18 cellular contexts compared by ENCODE assay signal in genomic region chr15:69537085-69537484, GRCh38.
A peak's percentile ranks its signal among the peaks of the same experiment; 100 is the strongest.
DNase-seq lines count a peak whose midpoint lies in the region; FAIRE-seq and TF ChIP-seq lines count a peak whose summit lies in the region.
"Had no signal": no experiment of that assay in that cellular context is flagged by ENCODE, and none has a peak within 500 bp of the region (broad histone marks: within the 10 kb centered on the region; RNA-seq: fewer than 3 reads in every experiment).

No MANE protein-coding gene starts in this region.

- no peaks in the 10 kb centered on the region for H3K23me2 ChIP-seq in H9 (ENCODE audit: insufficient read length, low read depth, low read length, poor library complexity, severe bottlenecking)

- H3K27me3 Mint-ChIP-seq in H9 (ENCODE audit: low read depth): no peaks in the 10 kb centered on the region
- H3K27me3 Mint-ChIP-seq: activated naive CD8-positive, alpha-beta T cell treated with anti-CD3 and anti-CD28 coated beads for 36 hours had no signal

- no peak overlapping the region for H3K4me3 ChIP-seq in SJCRH30
- no peak overlapping the region for H3K4me3 ChIP-seq in mesendoderm (ENCODE audit: low read length)
- no peak overlapping the region for H3K4me3 ChIP-seq in ascending aorta
- H3K4me3 ChIP-seq: lower lobe of right lung, thyroid gland had no signal

- H3K27me3 ChIP-seq in H9 (ENCODE audit: insufficient read depth, low read length): no peaks in the 10 kb centered on the region
- H3K27me3 ChIP-seq in SJCRH30: no peaks in the 10 kb centered on the region
- no peaks in the 10 kb centered on the region for H3K27me3 ChIP-seq in mesendoderm (ENCODE audit: insufficient read depth, low read length, poor library complexity)
- H3K27me3 ChIP-seq in ascending aorta: no peaks in the 10 kb centered on the region
- H3K27me3 ChIP-seq: thyroid gland had no signal

- H2AFZ ChIP-seq in H9 (ENCODE audit: low read length): no peak overlapping the region

- H2BK12ac ChIP-seq in H9 (ENCODE audit: insufficient read length, low read depth, low read length): no peak overlapping the region

- no peak overlapping the region for H4K91ac ChIP-seq in H9 (ENCODE audit: insufficient read length, low read depth, low read length)

- no peak overlapping the region for H3K9ac ChIP-seq in H9 (ENCODE audit: extremely low read depth, insufficient read length, low read length)
- no peak overlapping the region for H3K9ac ChIP-seq in mesendoderm (ENCODE audit: low read length)

- no peak overlapping the region; a peak in 1 of 7 replicates for H3K27ac Mint-ChIP-seq in H9
- H3K27ac Mint-ChIP-seq: activated naive CD8-positive, alpha-beta T cell treated with anti-CD3 and anti-CD28 coated beads for 36 hours; activated T-cell treated with anti-CD3 and anti-CD28 coated beads, Interleukin-2, amount 50 U/mL, for 72 hours; stimulated activated memory B cell treated with anti-CD40 and anti-IgM and Interleukin-4, amounts not matched to agents 10 μg/mL and 1 μg/mL and 100 μg/mL, for 72 hours had no signal

- DNase-seq in D721Med (ENCODE audit: insufficient read length, low spot score) (no peak), H9 (peak; percentile 41), SJCRH30 (peak in 1 of 2 experiments; percentile 45), mesendoderm (peak; percentile 63), ascending aorta (ENCODE audit: low spot score in 2 of 2) (no peak), COLO668 (lab: John Stamatoyannopoulos, UW; ENCODE audit: unreplicated experiment) (no peak), C1 segment of cervical spinal cord (lab: John Stamatoyannopoulos, UW) (no peak)
- DNase-seq: activated CD4-positive, CD25-positive, alpha-beta regulatory T cell; activated CD8-positive, alpha-beta memory T cell treated with anti-CD3 and anti-CD28 coated beads for 24 hours; activated naive CD8-positive, alpha-beta T cell treated with anti-CD3 and anti-CD28 coated beads for 36 hours; activated T-cell treated with anti-CD3 and anti-CD28 coated beads, Interleukin-2, amount 50 U/mL, for 72 hours; GOT3; lower lobe of right lung; NCI-H1694 treated with DMSO at 0.1 percent for 48 hours; NCI-H774 had no signal

- H4K8ac ChIP-seq in H9 (replicated peaks; ENCODE audit: insufficient read length, low read depth, low read length) (no peak overlapping the region), mesendoderm (ENCODE audit: low read depth, low read length) (no peak overlapping the region)

- no peak overlapping the region for H2BK20ac ChIP-seq in H9 (ENCODE audit: low read depth, low read length, poor library complexity, severe bottlenecking)

- H3K9me3 ChIP-seq in H9 (ENCODE audit: control insufficient read depth, low read depth, low read length): no peaks in the 10 kb centered on the region
- H3K9me3 ChIP-seq in SJCRH30 (replicated peaks): no peaks in the 10 kb centered on the region
- no peaks in the 10 kb centered on the region for H3K9me3 ChIP-seq in ascending aorta
- H3K9me3 ChIP-seq: lower lobe of right lung, thyroid gland had no signal

- H3K36me3 ChIP-seq in SJCRH30 (no peaks in the 10 kb centered on the region), mesendoderm (ENCODE audit: control insufficient read depth, insufficient read depth, low read length) (no peaks in the 10 kb centered on the region), ascending aorta (no peaks in the 10 kb centered on the region)
- H3K36me3 ChIP-seq: lower lobe of right lung, thyroid gland had no signal

- H3K56ac ChIP-seq in H9 (ENCODE audit: insufficient read length, low read depth, low read length) (no peak overlapping the region), mesendoderm (ENCODE audit: low read length) (no peak overlapping the region)

- H3K27ac ChIP-seq in H9 (ENCODE audit: insufficient read length, low read depth, low read length) (no peak overlapping the region), SJCRH30 (peak overlapping the region; percentile 89), mesendoderm (ENCODE audit: low read depth, low read length) (no peak overlapping the region), ascending aorta (no peak overlapping the region)
- H3K27ac ChIP-seq: lower lobe of right lung, thyroid gland had no signal

- H3T11ph ChIP-seq in H9 (ENCODE audit: low read length): no peak overlapping the region

- H2BK15ac ChIP-seq in H9 (ENCODE audit: low read depth, low read length): no peak overlapping the region
- H2BK15ac ChIP-seq in mesendoderm (replicated peaks; ENCODE audit: low read depth): no peak overlapping the region

- H2BK5ac ChIP-seq in H9 (ENCODE audit: insufficient read length, low read length) (no peak overlapping the region), mesendoderm (ENCODE audit: low read length) (no peak overlapping the region)

- H2AK5ac ChIP-seq in H9 (ENCODE audit: insufficient read length, low read length) (no peak overlapping the region), mesendoderm (ENCODE audit: low read length) (no peak overlapping the region)

- H3K4me3 Mint-ChIP-seq in H9: no peak overlapping the region
- H3K4me3 Mint-ChIP-seq: activated naive CD8-positive, alpha-beta T cell treated with anti-CD3 and anti-CD28 coated beads for 36 hours; activated T-cell treated with anti-CD3 and anti-CD28 coated beads, Interleukin-2, amount 50 U/mL, for 72 hours; stimulated activated memory B cell treated with anti-CD40 and anti-IgM and Interleukin-4, amounts not matched to agents 10 μg/mL and 1 μg/mL and 100 μg/mL, for 72 hours had no signal

- H3K14ac ChIP-seq in H9 (ENCODE audit: insufficient read depth, low read length): no peak overlapping the region

- FAIRE-seq in D721Med (lab: Jason Lieb, UNC): peak; percentile 35
- FAIRE-seq: colon had no signal

- intact Hi-C loops in ascending aorta (cut with DNase I): no loop called here

- no peak overlapping the region for H2BK120ac ChIP-seq in H9 (ENCODE audit: low read depth, low read length, poor library complexity, severe bottlenecking)
- H2BK120ac ChIP-seq in mesendoderm (ENCODE audit: low read depth, low read length): no peak overlapping the region

- no peaks in the 10 kb centered on the region for H3K9me3 Mint-ChIP-seq in H9
- H3K9me3 Mint-ChIP-seq: activated naive CD8-positive, alpha-beta T cell treated with anti-CD3 and anti-CD28 coated beads for 36 hours; activated T-cell treated with anti-CD3 and anti-CD28 coated beads, Interleukin-2, amount 50 U/mL, for 72 hours; stimulated activated memory B cell treated with anti-CD40 and anti-IgM and Interleukin-4, amounts not matched to agents 10 μg/mL and 1 μg/mL and 100 μg/mL, for 72 hours had no signal

- H3K79me1 ChIP-seq in H9 (ENCODE audit: insufficient read depth, low read depth, low read length, poor library complexity, severe bottlenecking): no peaks in the 10 kb centered on the region
- H3K79me1 ChIP-seq in mesendoderm (ENCODE audit: low read length): no peaks in the 10 kb centered on the region

- H3K36me3 Mint-ChIP-seq in H9 (ENCODE audit: insufficient read depth in 1 of 3, low read depth in 3 of 3): no peaks in the 10 kb centered on the region; a peak in 1 of 7 replicates
- H3K36me3 Mint-ChIP-seq: activated naive CD8-positive, alpha-beta T cell treated with anti-CD3 and anti-CD28 coated beads for 36 hours; stimulated activated memory B cell treated with anti-CD40 and anti-IgM and Interleukin-4, amounts not matched to agents 10 μg/mL and 1 μg/mL and 100 μg/mL, for 72 hours had no signal

- H3K4ac ChIP-seq in H9 (ENCODE audit: low read depth, low read length): no peak overlapping the region
- H3K4ac ChIP-seq in mesendoderm (ENCODE audit: low read depth, low read length): no peak overlapping the region

- H3K4me2 ChIP-seq in H9 (ENCODE audit: insufficient read depth, insufficient read length, low read length) (no peak overlapping the region), mesendoderm (ENCODE audit: low read length) (no peak overlapping the region)

- H3K18ac ChIP-seq in H9 (ENCODE audit: insufficient read length, low read depth, low read length) (no peak overlapping the region), mesendoderm (ENCODE audit: low read length) (no peak overlapping the region)

- no CpG with 5 or more reads among the region's 3 CpGs for WGBS in H9 (ENCODE audit: extremely low coverage, insufficient read length, low lambda C conversion rate)
- no CpG with 5 or more reads among the region's 3 CpGs for WGBS in mesendoderm (ENCODE audit: extremely low coverage, insufficient coverage, low lambda C conversion rate)

- H3K23ac ChIP-seq in H9 (ENCODE audit: insufficient read length, low read depth, low read length) (no peak overlapping the region), mesendoderm (ENCODE audit: low read length) (peak overlapping the region; percentile 6)

- no peak overlapping the region for H4K5ac ChIP-seq in H9 (ENCODE audit: insufficient read length, low read depth, low read length)
- no peak overlapping the region for H4K5ac ChIP-seq in mesendoderm (ENCODE audit: low read length)

- 0 out of 2 replicates have a peak, but pooled peaks cover 3% of the 10 kb centered on the region for H3K4me1 ChIP-seq in H9 (ENCODE audit: insufficient read depth, low read length)
- H3K4me1 ChIP-seq in SJCRH30: peaks cover 76% of the 10 kb centered on the region
- H3K4me1 ChIP-seq in mesendoderm (ENCODE audit: control insufficient read depth, low read depth, low read length): peaks cover 13% of the 10 kb centered on the region
- no peaks in the 10 kb centered on the region for H3K4me1 ChIP-seq in ascending aorta
- H3K4me1 ChIP-seq: lower lobe of right lung had no signal

- H3K4me1 Mint-ChIP-seq in H9: peaks cover 14 to 46% of the 10 kb centered on the region in 2 experiments
- H3K4me1 Mint-ChIP-seq: activated naive CD8-positive, alpha-beta T cell treated with anti-CD3 and anti-CD28 coated beads for 36 hours; stimulated activated memory B cell treated with anti-CD40 and anti-IgM and Interleukin-4, amounts not matched to agents 10 μg/mL and 1 μg/mL and 100 μg/mL, for 72 hours had no signal

- H4K20me1 ChIP-seq in H9 (ENCODE audit: control insufficient read depth, insufficient read depth, insufficient read length): no peaks in the 10 kb centered on the region

- H3K79me2 ChIP-seq in H9 (ENCODE audit: insufficient read depth, low read length): no peaks in the 10 kb centered on the region
- no peaks in the 10 kb centered on the region for H3K79me2 ChIP-seq in mesendoderm (ENCODE audit: control insufficient read depth, insufficient read depth, low read length)

- TF ChIP-seq CTCF in D721Med (IDR thresholded peaks at IDR 0.05; ENCODE audit: insufficient read depth, missing control alignments) (no peak), H9 (conservative IDR thresholded peaks at IDR 0.05) (no peak), ascending aorta (IDR thresholded peaks at IDR 0.05) (no peak)

Comparison
In these comparisons a context has a peak if more than half of its experiments do, and no peak if none do; other contexts are left out.
1. DNase-seq: peak in H9 (single experiment) and mesendoderm (single experiment); none in D721Med (single experiment), ascending aorta (0 of 2), COLO668 (single experiment) and C1 segment of cervical spinal cord (0 of 14).